8 cellular contexts compared by ENCODE assay signal in the genomic region with DNA sequence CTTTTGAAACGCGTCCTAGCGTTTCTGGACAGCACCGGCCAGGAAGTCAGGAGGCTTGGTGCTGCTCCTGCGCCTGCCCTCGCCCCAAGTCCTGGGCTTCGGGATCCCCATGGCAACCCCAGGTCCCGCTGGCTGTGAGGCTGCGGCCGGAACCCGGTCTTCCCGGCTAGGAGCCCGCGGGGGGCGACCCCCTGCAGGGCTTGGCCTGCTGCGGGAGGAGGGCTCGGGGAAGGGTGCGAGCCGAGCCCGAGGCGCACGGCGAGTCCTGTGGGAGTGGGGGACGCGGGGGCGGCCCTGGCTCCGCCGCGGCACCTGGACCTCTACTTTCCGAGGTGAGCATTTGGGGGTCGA. TPM values are rescaled to one million over a fixed set of nuclear protein-coding genes. Genes with fewer than 3 reads are reported as not detected.
DNase-seq lines count a peak whose midpoint lies in the region; ATAC-seq and TF ChIP-seq lines count a peak whose summit lies in the region.

No MANE protein-coding gene starts in this region.

- TF ChIP-seq CTCF in RWPE2 (IDR thresholded peaks at IDR 0.05; ENCODE audit: poor library complexity, severe bottlenecking) = no peak
- no peak for TF ChIP-seq CTCF in endodermal cell (conservative IDR thresholded peaks at IDR 0.05)

- H3K27me3 Mint-ChIP-seq in endodermal cell (ENCODE audit: insufficient read depth) (no peaks in the 10 kb centered on the region), naive B cell (no peaks in the 10 kb centered on the region)

- no peaks in the 10 kb centered on the region for H3K9me3 Mint-ChIP-seq in endodermal cell
- H3K9me3 Mint-ChIP-seq in naive B cell = no peaks in the 10 kb centered on the region

- H3K4me1 ChIP-seq in RWPE2 (ENCODE audit: insufficient read depth, poor library complexity, severe bottlenecking) (no peaks in the 10 kb centered on the region), endodermal cell (ENCODE audit: control insufficient read depth, insufficient read depth, low read length) (peaks cover 6% of the 10 kb centered on the region)

- peak overlapping the region; percentile 39 for H3K27ac Mint-ChIP-seq in endodermal cell
- peak overlapping the region in 4 of 6 donors; percentile 69 to 88 (median 78) for H3K27ac Mint-ChIP-seq in naive B cell

- H3K9me3 ChIP-seq in RWPE2 (ENCODE audit: severe bottlenecking) (no peaks in the 10 kb centered on the region), endodermal cell (ENCODE audit: control insufficient read depth, low read length) (no peaks in the 10 kb centered on the region)

- H3K27me3 ChIP-seq in RWPE2 (ENCODE audit: insufficient read depth, poor library complexity, severe bottlenecking) = no peaks in the 10 kb centered on the region
- no peaks in the 10 kb centered on the region for H3K27me3 ChIP-seq in endodermal cell (ENCODE audit: control insufficient read depth, insufficient read depth, low read length, poor library complexity, severe bottlenecking)

- in situ Hi-C loops in ACHN (cut with HindIII; ENCODE audit: low pct_ligation_motif_present, low pct_unique_long_range_greater_than_20kb, low sequenced_read_pairs) = loop anchor here (25.0 kb wide), 1 partner anchor 179 kb away; no protein-coding TSS in a partner anchor

- H3K4me1 Mint-ChIP-seq in endodermal cell (peaks cover 9% of the 10 kb centered on the region), naive B cell (peaks cover 33 to 40% (median 39%) of the 10 kb centered on the region in 3 donors)

- DNase-seq in ACHN (peak; percentile 25), RWPE2 (ENCODE audit: low spot score) (no peak), endodermal cell (peak; percentile 71), naive B cell (no peak), dedifferentiated amniotic fluid mesenchymal stem cell (ENCODE audit: extremely low spot score) (no peak), UCSD-AML1 (lab: John Stamatoyannopoulos, UW; ENCODE audit: unreplicated experiment) (no peak)

- H3K9ac ChIP-seq in endodermal cell (ENCODE audit: extremely low read depth, low read length, poor library complexity, severe bottlenecking) = peak overlapping the region; percentile 91

- H3K4me3 ChIP-seq in RWPE2 (ENCODE audit: severe bottlenecking) = peak overlapping the region; percentile 68
- H3K4me3 ChIP-seq in endodermal cell (ENCODE audit: low read length) = peak overlapping the region; percentile 93

- H3K36me3 Mint-ChIP-seq in endodermal cell (ENCODE audit: low read depth) (peaks cover 18% of the 10 kb centered on the region), naive B cell (no peaks in the 10 kb centered on the region)

- peak; percentile 20 for ATAC-seq in GM18498 (IDR thresholded peaks at IDR 0.05; ENCODE audit: unreplicated experiment)
- ATAC-seq in HG02973 (IDR thresholded peaks at IDR 0.05; ENCODE audit: unreplicated experiment) = peak; percentile 13
- ATAC-seq in RWPE2 (ENCODE audit: low read depth) = peak; percentile 36
- peak; percentile 0 for ATAC-seq in naive B cell (ENCODE audit: low read depth in 2 of 2)

- H3K36me3 ChIP-seq in RWPE2 (ENCODE audit: low read depth) (peaks cover 26% of the 10 kb centered on the region), endodermal cell (ENCODE audit: control insufficient read depth, insufficient read depth, low read length) (peaks cover 54% of the 10 kb centered on the region)

- H3K4me3 Mint-ChIP-seq in endodermal cell = peak overlapping the region; percentile 73
- H3K4me3 Mint-ChIP-seq in naive B cell = peak overlapping the region; percentile 79 to 95 (median 90)

- WGBS in endodermal cell (ENCODE audit: insufficient coverage in 1 of 2, insufficient read length in 1 of 2), 2 experiments = 0 to 1% methylated on average over 17 to 31 of the region's 31 CpGs

- H3K27ac ChIP-seq in RWPE2 (ENCODE audit: poor library complexity, severe bottlenecking) = peak overlapping the region; percentile 47
- peak overlapping the region; percentile 91 for H3K27ac ChIP-seq in endodermal cell (ENCODE audit: low read depth, low read length)

RNA-seq across cellular contexts. Expression of a gene that starts 0.3 kb away (rescaled TPM):
- 10 to 100 TPM; 21.3 to 24.9 TPM for total RNA-seq in endodermal cell
- 10.8 TPM for polyA plus RNA-seq in endodermal cell (2013, experiment 1 of 2)
- 8.9 TPM for polyA plus RNA-seq in endodermal cell (2013, experiment 2 of 2)
- 1 to 10 TPM in 5 of 6 donors, under 1 TPM in 1; 0.29 to 7.1 (median 6.1) TPM for polyA plus RNA-seq in naive B cell (ENCODE audit: low read depth in 6 of 6)

RNA-seq across cellular contexts. Expression of a gene that starts 0.6 kb away (rescaled TPM):
- total RNA-seq in endodermal cell = 100 to 1,000 TPM; 114 TPM
- 68.8 TPM for polyA plus RNA-seq in endodermal cell (2013, experiment 1 of 2)
- 63.1 TPM for polyA plus RNA-seq in endodermal cell (2013, experiment 2 of 2)
- 100 to 1,000 TPM; 116 to 129 (median 121) TPM for polyA plus RNA-seq in naive B cell (ENCODE audit: low read depth in 6 of 6)

RNA-seq across cellular contexts. Expression of a gene that starts 21.4 kb away (rescaled TPM):
- total RNA-seq in endodermal cell = 10 to 100 TPM; 35.6 TPM
- polyA plus RNA-seq in endodermal cell (2013, experiment 1 of 2) = 25.1 TPM
- 23.8 TPM for polyA plus RNA-seq in endodermal cell (2013, experiment 2 of 2)
- polyA plus RNA-seq in naive B cell (ENCODE audit: low read depth in 6 of 6) = 10 to 100 TPM; 10.7 to 24.1 (median 15.1) TPM

Comparison
In these comparisons a context has a peak if more than half of its experiments do, and no peak if none do; other contexts are left out.
1. DNase-seq: peak in ACHN (single experiment) and endodermal cell (single experiment); none in RWPE2 (single experiment), naive B cell (single experiment), dedifferentiated amniotic fluid mesenchymal stem cell (single experiment) and UCSD-AML1 (single experiment).
2. Peak in every context shown above with its lines, with median percentiles within 50 percentile points of each other: ATAC-seq.